In the genomic region with DNA sequence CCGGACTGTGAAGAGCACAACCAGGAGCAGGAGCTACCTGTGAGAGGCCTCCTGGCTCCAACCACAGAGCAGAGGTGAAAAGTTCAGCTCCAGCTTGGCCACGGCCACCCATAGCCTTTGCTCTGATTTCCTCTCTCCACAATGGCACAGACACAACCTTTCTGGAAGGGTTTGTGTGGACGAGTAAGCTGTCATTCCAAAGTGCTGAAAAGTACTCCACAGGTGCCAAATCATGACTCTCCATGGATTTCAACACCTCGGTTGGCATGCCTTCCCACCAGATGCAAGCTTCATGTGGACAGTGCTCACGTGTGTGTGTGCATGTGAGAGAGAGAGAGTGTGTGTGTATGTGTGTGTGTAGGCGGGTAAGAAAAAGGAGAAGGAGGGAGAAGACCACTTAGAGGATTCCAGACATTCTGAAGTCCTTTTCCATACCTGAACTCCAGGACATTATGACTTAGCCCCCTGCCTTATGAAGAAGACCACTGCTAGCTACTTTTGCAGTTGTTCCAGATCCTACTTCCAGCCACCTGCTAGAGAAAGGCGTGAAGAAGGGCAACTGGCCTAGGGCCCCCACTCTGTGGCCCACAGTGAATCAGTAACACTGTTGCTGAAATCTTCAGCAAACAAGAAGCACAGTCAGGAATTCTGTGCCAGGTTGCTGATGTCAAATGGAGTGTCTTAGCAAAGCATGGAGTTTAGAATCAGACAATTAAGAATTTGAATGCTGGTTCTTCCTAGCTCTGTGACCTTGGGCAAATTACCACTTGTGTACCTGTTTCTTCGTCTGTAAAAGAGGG, we compare ENCODE assay signal across 13 cellular contexts. TPM values are rescaled to one million over a fixed set of nuclear protein-coding genes. Genes with fewer than 3 reads are reported as not detected.
DNase-seq lines count a peak whose midpoint lies in the region; ATAC-seq and TF ChIP-seq lines count a peak whose summit lies in the region.
"Had no signal": no experiment of that assay in that cellular context is flagged by ENCODE, and none has a peak within 500 bp of the region (broad histone marks: within the 10 kb centered on the region; RNA-seq: fewer than 3 reads in every experiment).

No MANE protein-coding gene starts in this region.

- no peaks in the 10 kb centered on the region for H3K27me3 ChIP-seq in tibial artery
- H3K27me3 ChIP-seq: ascending aorta, dorsolateral prefrontal cortex, transverse colon had no signal

- no peak overlapping the region for H3K4me3 ChIP-seq in tibial artery
- H3K4me3 ChIP-seq: ascending aorta, dorsolateral prefrontal cortex, prostate gland, transverse colon had no signal

- no peaks in the 10 kb centered on the region for H3K36me3 ChIP-seq in tibial artery
- H3K36me3 ChIP-seq: ascending aorta, prostate gland, transverse colon had no signal

- DNase-seq in M059J (ENCODE audit: low read depth) (peak; percentile 37), kidney tubule cell (ENCODE audit: low spot score) (peak; percentile 61), tibial artery (peak; percentile 85 to 87), COLO829 (ENCODE audit: low spot score) (no peak), NCI-H526 (lab: John Stamatoyannopoulos, UW) (no peak)
- DNase-seq: activated effector memory CD4-positive, alpha-beta T cell treated with Interleukin-2 at 50 U/mL for 16 hours; dorsolateral prefrontal cortex; NCI-H1417 treated with DMSO at 0.1 percent for 48 hours; transverse colon had no signal

- H3K4me1 ChIP-seq in tibial artery, result peaks cover 0 to 54% (median 7%) of the 10 kb centered on the region in 4 donors
- H3K4me1 ChIP-seq: prostate gland had no signal

- TF ChIP-seq CTCF in tibial artery (IDR thresholded peaks at IDR 0.05), result no peak

- peak overlapping the region in 1 of 2 donors; percentile 23 for H3K27ac ChIP-seq in tibial artery
- H3K27ac ChIP-seq: prostate gland had no signal

- no peaks in the 10 kb centered on the region for H3K9me3 ChIP-seq in tibial artery
- H3K9me3 ChIP-seq: ascending aorta, prostate gland, transverse colon had no signal

- intact Hi-C loops in tibial artery (cut with DNase I; ENCODE audit: low total_unique reads), result no loop called here

- ATAC-seq in esophagus mucosa (peak; percentile 78), HG03354 (IDR thresholded peaks at IDR 0.05; ENCODE audit: poor library complexity, severe bottlenecking, unreplicated experiment) (no peak)

RNA-seq across cellular contexts. Expression of a gene that starts 13.9 kb away (rescaled TPM):
- total RNA-seq in M059J (2014; rRNA removed; shearing (Covaris generic)), result 6.4 and 15.6 TPM in 2 replicates
- 17.0 TPM for total RNA-seq in esophagus mucosa

Comparison
In these comparisons a context has a peak if more than half of its experiments do, and no peak if none do; other contexts are left out.
1. DNase-seq: peak in M059J (single experiment), kidney tubule cell (single experiment) and tibial artery (2 of 2); none in COLO829 (single experiment) and NCI-H526 (0 of 2).